Comparison of ENCODE assay signal across 18 cellular contexts in the genomic region with DNA sequence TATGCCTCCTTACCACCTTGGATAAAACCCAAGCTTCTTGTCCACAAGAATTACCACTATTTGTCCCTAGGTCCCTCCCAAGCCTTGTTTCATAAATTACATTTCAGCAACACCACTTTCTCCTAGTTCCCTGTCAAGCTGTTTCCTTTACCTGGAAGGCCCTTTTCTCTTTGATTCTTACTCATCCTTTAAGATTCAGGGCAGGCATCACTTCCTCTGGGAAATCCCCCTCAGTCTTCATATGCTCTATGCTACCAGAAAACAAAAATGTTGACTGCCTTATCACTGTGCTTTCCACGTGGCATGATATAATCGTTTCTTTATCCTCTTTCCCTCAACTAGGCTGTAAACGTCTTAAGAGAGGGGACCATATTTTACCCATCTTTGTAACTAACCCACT.
DNase-seq lines count a peak whose midpoint lies in the region; ATAC-seq, FAIRE-seq and TF ChIP-seq lines count a peak whose summit lies in the region.
"Had no signal": no experiment of that assay in that cellular context is flagged by ENCODE, and none has a peak within 500 bp of the region (broad histone marks: within the 10 kb centered on the region; RNA-seq: fewer than 3 reads in every experiment).

No MANE protein-coding gene starts in this region.

- H3K4me3 Mint-ChIP-seq in activated T-helper 17 cell treated with anti-CD3 and anti-CD28 coated beads, Interleukin-2, amount 50 U/mL, for 72 hours, result no peak overlapping the region
- no peak overlapping the region for H3K4me3 Mint-ChIP-seq in Caco-2 (ENCODE audit: unreplicated experiment)
- H3K4me3 Mint-ChIP-seq: GM23338; stimulated activated naive CD8-positive, alpha-beta T cell treated with anti-CD3 and anti-CD28 coated beads, Interleukin-15, Interleukin-2, amounts not matched to agents 100 ng/mL and 50 ng/mL, for 24 hours had no signal

- no peaks in the 10 kb centered on the region for H3K9me3 Mint-ChIP-seq in activated T-helper 17 cell treated with anti-CD3 and anti-CD28 coated beads, Interleukin-2, amount 50 U/mL, for 72 hours
- H3K9me3 Mint-ChIP-seq in Caco-2 (ENCODE audit: unreplicated experiment), result no peaks in the 10 kb centered on the region
- H3K9me3 Mint-ChIP-seq: GM23338; stimulated activated naive CD8-positive, alpha-beta T cell treated with anti-CD3 and anti-CD28 coated beads, Interleukin-15, Interleukin-2, amounts not matched to agents 100 ng/mL and 50 ng/mL, for 24 hours had no signal

- H3K4me1 Mint-ChIP-seq in activated T-helper 17 cell treated with anti-CD3 and anti-CD28 coated beads, Interleukin-2, amount 50 U/mL, for 72 hours, result peaks cover 5% of the 10 kb centered on the region
- H3K4me1 Mint-ChIP-seq in Caco-2 (ENCODE audit: low read depth, unreplicated experiment), result no peaks in the 10 kb centered on the region
- H3K4me1 Mint-ChIP-seq: GM23338 had no signal

- no peaks in the 10 kb centered on the region for H3K27me3 ChIP-seq in vagina
- H3K27me3 ChIP-seq in Caco-2 (replicated peaks; ENCODE audit: control insufficient read depth, insufficient read depth, low read length), result no peaks in the 10 kb centered on the region
- H3K27me3 ChIP-seq: ascending aorta, BE2C had no signal

- H3K36me3 Mint-ChIP-seq in activated T-helper 17 cell treated with anti-CD3 and anti-CD28 coated beads, Interleukin-2, amount 50 U/mL, for 72 hours (ENCODE audit: low read depth), result peaks cover 18% of the 10 kb centered on the region
- no peaks in the 10 kb centered on the region for H3K36me3 Mint-ChIP-seq in Caco-2 (ENCODE audit: insufficient read depth, unreplicated experiment)

- BruUV-seq in Caco-2 (replicated peaks; lab: Mats Ljungman, UMichigan), result no TSS peak

- H3K36me3 ChIP-seq in vagina, result peaks cover 0 to 51% of the 10 kb centered on the region in 2 donors
- H3K36me3 ChIP-seq in Caco-2 (ENCODE audit: control insufficient read depth, insufficient read depth, low read length), result no peaks in the 10 kb centered on the region
- H3K36me3 ChIP-seq: BE2C had no signal

- no peak for TF ChIP-seq CTCF in vagina (IDR thresholded peaks at IDR 0.05)
- no peak for TF ChIP-seq CTCF in Caco-2 (IDR thresholded peaks at IDR 0.05; ENCODE audit: insufficient read depth in 1 of 2, low read depth in 1 of 2, low read length in 1 of 2, severe bottlenecking in 1 of 2, unreplicated experiment in 1 of 2)

- H3K9me3 ChIP-seq in vagina (no peaks in the 10 kb centered on the region), Caco-2 (no peaks in the 10 kb centered on the region)
- H3K9me3 ChIP-seq: ascending aorta, BE2C, mucosa of descending colon, prostate gland had no signal

- TF ChIP-seq POLR2A in GM12892 (IDR thresholded peaks at IDR 0.05; ENCODE audit: low read depth, low read length) (no peak), vagina (IDR thresholded peaks at IDR 0.05) (no peak)

- ATAC-seq in HG02884 (IDR thresholded peaks at IDR 0.05; ENCODE audit: unreplicated experiment), result peak; percentile 54
- peak; percentile 99 for ATAC-seq in activated T-helper 17 cell treated with anti-CD3 and anti-CD28 coated beads, Interleukin-2, amount 50 U/mL, for 72 hours (replicated peaks)
- no peak for ATAC-seq in GM19328 (IDR thresholded peaks at IDR 0.05; ENCODE audit: unreplicated experiment)
- ATAC-seq: GM23338, mucosa of descending colon had no signal

- H3K4me3 ChIP-seq in vagina (no peak overlapping the region), Caco-2 (ENCODE audit: low read depth, low read length) (no peak overlapping the region)
- H3K4me3 ChIP-seq: ascending aorta, GM23338, mucosa of descending colon, prostate gland had no signal

- H3K27ac Mint-ChIP-seq in activated T-helper 17 cell treated with anti-CD3 and anti-CD28 coated beads, Interleukin-2, amount 50 U/mL, for 72 hours, result no peak overlapping the region
- no peak overlapping the region for H3K27ac Mint-ChIP-seq in Caco-2 (ENCODE audit: unreplicated experiment)
- H3K27ac Mint-ChIP-seq: GM23338; stimulated activated naive CD8-positive, alpha-beta T cell treated with anti-CD3 and anti-CD28 coated beads, Interleukin-15, Interleukin-2, amounts not matched to agents 100 ng/mL and 50 ng/mL, for 24 hours had no signal

- no peaks in the 10 kb centered on the region for H3K4me1 ChIP-seq in vagina
- no peaks in the 10 kb centered on the region for H3K4me1 ChIP-seq in Caco-2
- H3K4me1 ChIP-seq: ascending aorta, prostate gland had no signal

- CTCF ChIA-PET in Caco-2 (lab: Charles Lee), result interaction anchor here (0.6 kb wide), 1 partner anchor 468 kb away, joined by 5 read pairs; no protein-coding TSS in a partner anchor

- intact Hi-C loops in vagina (cut with DNase I) (no loop called here), Caco-2 (cut with micrococcal nuclease; ENCODE audit: unreplicated experiment) (no loop called here)

- FAIRE-seq in GM12892 (lab: Jason Lieb, UNC), result peak; percentile 46
- FAIRE-seq: TTC549 had no signal

- H3K27ac ChIP-seq in vagina, result no peak overlapping the region
- H3K27ac ChIP-seq: ascending aorta, prostate gland had no signal

- peak; percentile 46 for DNase-seq in CD1c-positive myeloid dendritic cell (ENCODE audit: extremely low spot score)
- no peak for DNase-seq in GM12892 (ENCODE audit: insufficient read length)
- DNase-seq in hepatic stellate cell (ENCODE audit: low spot score), result no peak
- no peak for DNase-seq in vagina (ENCODE audit: extremely low spot score in 2 of 2)
- DNase-seq in Caco-2, result no peak
- DNase-seq: activated T-cell treated with anti-CD3 and anti-CD28 coated beads, Interleukin-2, amount 50 U/mL, for 1 hour; BE2C; GF-D8; mucosa of descending colon; Right ventricle myocardium superior had no signal

- POLR2A ChIA-PET in Caco-2 (lab: Charles Lee), result no interaction called here

- H3K27me3 Mint-ChIP-seq in activated T-helper 17 cell treated with anti-CD3 and anti-CD28 coated beads, Interleukin-2, amount 50 U/mL, for 72 hours, result no peaks in the 10 kb centered on the region
- H3K27me3 Mint-ChIP-seq in Caco-2 (ENCODE audit: insufficient read depth, unreplicated experiment), result no peaks in the 10 kb centered on the region
- H3K27me3 Mint-ChIP-seq: stimulated activated naive CD8-positive, alpha-beta T cell treated with anti-CD3 and anti-CD28 coated beads, Interleukin-15, Interleukin-2, amounts not matched to agents 100 ng/mL and 50 ng/mL, for 24 hours had no signal
